In the genomic region with DNA sequence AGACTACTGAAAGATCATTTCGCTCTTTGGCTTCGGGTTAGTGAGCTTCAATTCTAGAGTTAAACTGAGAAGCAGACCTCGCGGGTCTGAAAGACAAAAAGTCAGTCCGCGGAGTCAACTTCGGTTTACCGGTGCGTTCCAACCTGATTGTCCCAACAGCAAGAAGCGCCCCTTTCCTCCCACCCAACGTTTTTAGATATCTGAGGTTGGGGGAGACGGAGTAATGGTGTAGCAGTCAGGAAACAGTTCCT, we compare ENCODE assay signal across 12 cellular contexts. TPM values are rescaled to one million over a fixed set of nuclear protein-coding genes. Genes with fewer than 3 reads are reported as not detected.
DNase-seq lines count a peak whose midpoint lies in the region; ATAC-seq and TF ChIP-seq lines count a peak whose summit lies in the region.
"Had no signal": no experiment of that assay in that cellular context is flagged by ENCODE, and none has a peak within 500 bp of the region (broad histone marks: within the 10 kb centered on the region; RNA-seq: fewer than 3 reads in every experiment).

No MANE protein-coding gene starts in this region.

- WGBS in IMR-90 (ENCODE audit: extremely low coverage in 2 of 2, insufficient read length in 1 of 2), 2 experiments: no CpG with 5 or more reads among the region's 12 CpGs
- WGBS in stomach, 5 donors: 0 to 4% (median 2%) methylated on average over 12 of the region's 12 CpGs

- no peak overlapping the region for H3K4ac ChIP-seq in IMR-90 (ENCODE audit: low read depth, low read length)

- H3K27me3 ChIP-seq in IMR-90 (ENCODE audit: control insufficient read depth, insufficient read depth, low read length): peaks cover 53% of the 10 kb centered on the region
- peaks cover 97% of the 10 kb centered on the region for H3K27me3 ChIP-seq in iPS-18a (ENCODE audit: control insufficient read depth, insufficient read depth, low read length)
- peaks cover 0 to 54% (median 8%) of the 10 kb centered on the region in 3 donors for H3K27me3 ChIP-seq in stomach

- H3K4me3 ChIP-seq in IMR-90 (ENCODE audit: insufficient read depth, low read depth, low read length) (no peak overlapping the region), astrocyte of the cerebellum (ENCODE audit: low read depth, low read length) (peak overlapping the region; percentile 45), iPS-18a (ENCODE audit: low read length) (peak overlapping the region; percentile 70), stomach (peak overlapping the region; percentile 68 to 81 (median 74))

- in situ Hi-C loops in IMR-90 (cut with MboI; ENCODE audit: low sequenced_read_pairs): loop anchor here (25.0 kb wide), 1 partner anchor 1280 kb away; no protein-coding TSS in a partner anchor
- in situ Hi-C loops in astrocyte of the cerebellum (cut with HindIII; ENCODE audit: low sequenced_read_pairs): no loop called here

- no peak for TF ChIP-seq RAD21 in IMR-90 (IDR thresholded peaks at IDR 0.05; ENCODE audit: low read length)

- TF ChIP-seq CTCF in IMR-90 (conservative IDR thresholded peaks at IDR 0.05; ENCODE audit: low read depth, low read length): no peak
- TF ChIP-seq CTCF in astrocyte of the cerebellum (IDR thresholded peaks at IDR 0.05; ENCODE audit: low read depth, low read length, missing control alignments): no peak
- no peak for TF ChIP-seq CTCF in stomach (IDR thresholded peaks at IDR 0.05)

- TF ChIP-seq EP300 in stomach (IDR thresholded peaks at IDR 0.05): no peak

- H4K5ac ChIP-seq in IMR-90 (ENCODE audit: low read depth, low read length): no peak overlapping the region

- no peak overlapping the region for H3K18ac ChIP-seq in IMR-90 (ENCODE audit: low read depth, low read length)

- no peak overlapping the region for H3K14ac ChIP-seq in IMR-90 (replicated peaks; ENCODE audit: low read depth, low read length)

- H3K9me1 ChIP-seq in IMR-90 (ENCODE audit: insufficient read depth, low read length): no peaks in the 10 kb centered on the region

- H3K4me2 ChIP-seq in IMR-90 (ENCODE audit: low read depth, low read length): peak overlapping the region; percentile 44; the same call in 1 of the 2 replicates

- no peak overlapping the region for H2BK15ac ChIP-seq in IMR-90 (ENCODE audit: low read depth, low read length)

- H3K9me3 ChIP-seq in IMR-90 (ENCODE audit: control insufficient read depth, insufficient read depth, low read length): no peaks in the 10 kb centered on the region; the same call in 1 of the 2 replicates
- no peaks in the 10 kb centered on the region for H3K9me3 ChIP-seq in iPS-18a (ENCODE audit: control insufficient read depth, low read depth, low read length)
- H3K9me3 ChIP-seq in stomach: no peaks in the 10 kb centered on the region

- no peaks in the 10 kb centered on the region for H3K79me1 ChIP-seq in IMR-90 (ENCODE audit: low read depth in 1 of 2, low read length in 2 of 2)

- H2AK5ac ChIP-seq in IMR-90 (ENCODE audit: low read depth, low read length): no peak overlapping the region

- H2BK20ac ChIP-seq in IMR-90 (ENCODE audit: low read depth, low read length): no peak overlapping the region

- H3K27ac ChIP-seq in IMR-90 (ENCODE audit: insufficient read depth, low read length): no peak overlapping the region
- no peak overlapping the region for H3K27ac ChIP-seq in iPS-18a (ENCODE audit: low read length)
- peak overlapping the region; percentile 90 to 97 (median 91) for H3K27ac ChIP-seq in stomach

- H3K4me1 ChIP-seq in IMR-90 (ENCODE audit: control insufficient read depth, insufficient read depth, low read length): no peaks in the 10 kb centered on the region
- peaks cover 65% of the 10 kb centered on the region for H3K4me1 ChIP-seq in iPS-18a (ENCODE audit: control insufficient read depth, low read depth, low read length)
- peaks cover 4 to 35% (median 27%) of the 10 kb centered on the region in 4 donors for H3K4me1 ChIP-seq in stomach

- H2AFZ ChIP-seq in IMR-90 (replicated peaks; ENCODE audit: low read length, poor library complexity): peak overlapping the region; percentile 75

- H3K36me3 ChIP-seq in IMR-90 (ENCODE audit: control insufficient read depth, insufficient read depth, low read length): no peaks in the 10 kb centered on the region
- no peaks in the 10 kb centered on the region for H3K36me3 ChIP-seq in iPS-18a (ENCODE audit: control insufficient read depth, low read depth, low read length)
- H3K36me3 ChIP-seq in stomach: no peaks in the 10 kb centered on the region

- H2BK120ac ChIP-seq in IMR-90 (ENCODE audit: low read depth, low read length): no peak overlapping the region

- BruUV-seq in IMR-90 (replicated peaks; lab: Mats Ljungman, UMichigan): no TSS peak

- H3K9ac ChIP-seq in IMR-90 (ENCODE audit: low read depth, low read length) (no peak overlapping the region), iPS-18a (ENCODE audit: low read length) (no peak overlapping the region)

- H4K8ac ChIP-seq in IMR-90 (ENCODE audit: low read depth in 2 of 2, low read length in 2 of 2): no peak overlapping the region

- H3K23ac ChIP-seq in IMR-90 (ENCODE audit: low read depth, low read length): no peak overlapping the region

- CTCF ChIA-PET in IMR-90 (lab: Yijun Ruan, JAX): no interaction called here

- no peak overlapping the region for H2BK5ac ChIP-seq in IMR-90 (ENCODE audit: low read depth, low read length, poor library complexity, severe bottlenecking)

- ATAC-seq in IMR-90 (ENCODE audit: low read depth) (no peak), HG02981 (IDR thresholded peaks at IDR 0.05; ENCODE audit: unreplicated experiment) (no peak)
- ATAC-seq: naive thymus-derived CD4-positive, alpha-beta T cell had no signal

- TF ChIP-seq POLR2A in IMR-90 (IDR thresholded peaks at IDR 0.05; ENCODE audit: low read depth, low read length): no peak
- no peak for TF ChIP-seq POLR2A in stomach (IDR thresholded peaks at IDR 0.05)

- H4K91ac ChIP-seq in IMR-90 (ENCODE audit: insufficient read depth, low read depth, low read length): no peak overlapping the region

- POLR2A ChIA-PET in IMR-90 (lab: Charles Lee; ENCODE audit: unreplicated experiment): no interaction called here

- dilution Hi-C loops in IMR-90 (cut with HindIII; ENCODE audit: low sequenced_read_pairs, unreplicated experiment): no loop called here

- intact Hi-C loops in IMR-90 (cut with micrococcal nuclease): no loop called here
- intact Hi-C loops in stomach (cut with DNase I; ENCODE audit: low total_unique reads): no loop called here

- DNase-seq in IMR-90 (no peak), astrocyte of the cerebellum (ENCODE audit: low read depth) (no peak), stomach (no peak), DMS79 treated with DMSO at 0.1 percent for 48 hours (lab: John Stamatoyannopoulos, UW) (no peak), C1 segment of cervical spinal cord (lab: John Stamatoyannopoulos, UW) (no peak), cerebellum (ENCODE audit: low spot score) (no peak)
- DNase-seq: activated CD4-positive, alpha-beta T cell treated with anti-CD3 and anti-CD28 coated beads for 48 hours; naive thymus-derived CD4-positive, alpha-beta T cell had no signal

- H2AK9ac ChIP-seq in IMR-90 (replicated peaks; ENCODE audit: low read depth, low read length, poor library complexity): no peak overlapping the region

- no peaks in the 10 kb centered on the region for H4K20me1 ChIP-seq in IMR-90 (ENCODE audit: insufficient read depth, low read length)

- no peak overlapping the region for H3K56ac ChIP-seq in IMR-90 (ENCODE audit: extremely low read depth, insufficient read depth, low read length)

TF ChIP-seq in IMR-90, 13 proteins besides CTCF, POLR2A, EP300 and RAD21:
- TF ChIP-seq USF2 (IDR thresholded peaks at IDR 0.05; ENCODE audit: low read depth, low read length) (no peak), SMC3 (IDR thresholded peaks at IDR 0.05; ENCODE audit: low read depth, low read length) (no peak), MAZ (IDR thresholded peaks at IDR 0.05; ENCODE audit: borderline replicate concordance, low read depth, low read length) (no peak), MAFK (IDR thresholded peaks at IDR 0.05; ENCODE audit: low read depth, low read length) (no peak), RCOR1 (IDR thresholded peaks at IDR 0.05; ENCODE audit: insufficient replicate concordance, low read length) (no peak), CHD1 (IDR thresholded peaks at IDR 0.05; ENCODE audit: low read depth, low read length) (no peak), NFE2L2 (IDR thresholded peaks at IDR 0.05; ENCODE audit: low read depth, low read length) (no peak), FOS (IDR thresholded peaks at IDR 0.05; ENCODE audit: low read depth, low read length) (no peak)
- TF ChIP-seq, protein P1, sequence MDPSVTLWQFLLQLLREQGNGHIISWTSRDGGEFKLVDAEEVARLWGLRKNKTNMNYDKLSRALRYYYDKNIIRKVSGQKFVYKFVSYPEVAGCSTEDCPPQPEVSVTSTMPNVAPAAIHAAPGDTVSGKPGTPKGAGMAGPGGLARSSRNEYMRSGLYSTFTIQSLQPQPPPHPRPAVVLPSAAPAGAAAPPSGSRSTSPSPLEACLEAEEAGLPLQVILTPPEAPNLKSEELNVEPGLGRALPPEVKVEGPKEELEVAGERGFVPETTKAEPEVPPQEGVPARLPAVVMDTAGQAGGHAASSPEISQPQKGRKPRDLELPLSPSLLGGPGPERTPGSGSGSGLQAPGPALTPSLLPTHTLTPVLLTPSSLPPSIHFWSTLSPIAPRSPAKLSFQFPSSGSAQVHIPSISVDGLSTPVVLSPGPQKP (IDR thresholded peaks at IDR 0.05; ENCODE audit: borderline replicate concordance, low read depth, low read length): no peak
TF ChIP-seq in IMR-90: peak in this region for 0.

RNA-seq across cellular contexts. Expression of gene ISL1, which starts 0.8 kb away (rescaled TPM):
- total RNA-seq in IMR-90 (2012; rRNA removed): under 0.01 TPM in 1 of 2 replicates, not detected in the other
- not detected in 2 replicates for polyA plus RNA-seq in IMR-90 (2012; rRNA removed)
- polyA plus RNA-seq in IMR-90 (2012; cell fraction: cytosol; rRNA removed): not detected in 2 replicates
- not detected in 2 replicates for polyA plus RNA-seq in IMR-90 (2012; cell fraction: nucleus; rRNA removed; ENCODE audit: low replicate concordance)
- 10 to 100 TPM in 2 of 5 donors, 1 to 10 TPM in 2, not detected in 1; 1.8 to 20.7 (median 11.4) TPM for total RNA-seq in stomach
- 1 to 10 TPM; 6.9 to 7.9 (median 7.9) TPM for polyA plus RNA-seq in stomach
- not detected for total RNA-seq in cerebellum
- total RNA-seq: fibroblast of villous mesenchyme; naive thymus-derived CD4-positive, alpha-beta T cell; RPMI7951 had no signal
- polyA plus RNA-seq: naive thymus-derived CD4-positive, alpha-beta T cell had no signal

Comparison
In these comparisons a context has a peak if more than half of its experiments do, and no peak if none do; other contexts are left out.
1. H3K27ac ChIP-seq: peak in stomach (5 of 5); none in IMR-90 (single experiment) and iPS-18a (single experiment).